3 cellular contexts compared by ENCODE assay signal in the genomic region with DNA sequence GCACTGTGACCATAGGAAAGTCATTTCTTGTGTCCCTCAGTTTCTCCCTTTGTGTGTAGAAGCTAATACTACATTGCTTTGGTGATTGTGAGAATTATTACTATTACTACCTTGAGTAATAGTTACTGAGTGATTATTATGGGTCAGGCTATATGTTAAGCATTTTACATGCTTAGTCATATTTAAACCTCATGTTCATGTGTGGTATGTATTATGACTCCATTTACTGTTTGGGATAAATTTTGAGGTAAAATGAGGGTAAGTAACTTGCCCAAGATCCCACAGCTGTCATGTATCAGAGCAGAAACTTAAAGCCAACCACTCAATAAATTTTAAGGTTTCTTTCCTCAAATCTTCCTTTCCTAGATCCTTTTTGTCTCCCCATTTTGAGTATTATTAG.
"Had no signal": no experiment of that assay in that cellular context is flagged by ENCODE, and none has a peak within 500 bp of the region (broad histone marks: within the 10 kb centered on the region; RNA-seq: fewer than 3 reads in every experiment).

No MANE protein-coding gene starts in this region.

- ATAC-seq: GM12878 had no signal

- H3K4me3 ChIP-seq: GM12878 had no signal

- DNase-seq: GDM1, GF-D8 had no signal
